In the genomic region with DNA sequence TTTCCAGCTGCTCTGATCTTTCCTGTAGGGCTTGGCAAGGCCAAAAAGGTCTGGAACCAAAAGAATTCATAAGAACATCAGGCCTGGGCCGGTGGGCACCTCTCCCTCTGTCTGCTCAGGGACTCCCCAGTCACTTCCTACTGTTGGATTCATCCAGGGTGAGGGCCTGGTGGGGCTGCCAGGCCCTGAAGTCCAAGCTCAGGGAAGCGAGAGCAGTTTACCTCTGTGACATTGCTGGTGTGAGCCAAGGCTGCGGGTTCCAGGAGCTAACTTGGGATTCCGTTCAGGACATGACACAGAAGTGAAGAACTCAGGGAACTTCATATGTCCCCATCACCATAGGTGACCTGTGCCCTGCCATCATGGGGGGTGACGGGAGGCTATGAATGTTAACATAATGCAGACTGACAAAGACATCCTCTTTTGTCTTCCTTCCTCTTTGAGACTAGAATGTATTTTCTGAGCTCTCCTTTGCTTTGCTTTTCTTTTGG, we compare ENCODE assay signal across 9 cellular contexts.
DNase-seq lines count a peak whose midpoint lies in the region; ATAC-seq and TF ChIP-seq lines count a peak whose summit lies in the region.
"Had no signal": no experiment of that assay in that cellular context is flagged by ENCODE, and none has a peak within 500 bp of the region (broad histone marks: within the 10 kb centered on the region; RNA-seq: fewer than 3 reads in every experiment).

No MANE protein-coding gene starts in this region.

- H3K36me3 Mint-ChIP-seq in nephron progenitor cell (ENCODE audit: low read depth) = no peaks in the 10 kb centered on the region

- intact Hi-C loops in dorsolateral prefrontal cortex (cut with DNase I) = no loop called here

- DNase-seq in AML-193 (lab: John Stamatoyannopoulos, UW) (peak; percentile 13 to 18), M059J (ENCODE audit: low read depth) (peak; percentile 44), dorsolateral prefrontal cortex (peak in 1 of 10 donors; percentile 33), nephron progenitor cell (no peak), putamen (ENCODE audit: low spot score) (no peak), G401 (ENCODE audit: low spot score) (no peak)
- no peak for DNase-seq in stimulated activated naive CD4-positive, alpha-beta T cell treated with Interleukin-2 at 50 U/mL for 16 hours (lab: John Stamatoyannopoulos, UW)
- DNase-seq: NCI-H1694 had no signal

- in situ Hi-C loops in G401 (cut with HindIII; ENCODE audit: low sequenced_read_pairs) = no loop called here

- peak overlapping the region in 25 of 59 donors; percentile 24 to 70 (median 61) for H3K4me3 ChIP-seq in dorsolateral prefrontal cortex

- H3K27ac Mint-ChIP-seq in nephron progenitor cell = no peak overlapping the region

- H3K9me3 Mint-ChIP-seq in nephron progenitor cell = no peaks in the 10 kb centered on the region

- H3K27ac ChIP-seq in dorsolateral prefrontal cortex = peak overlapping the region; percentile 28 to 93 (median 85)

- H3K4me1 Mint-ChIP-seq in nephron progenitor cell = peaks cover 44% of the 10 kb centered on the region

- H3K27me3 ChIP-seq in dorsolateral prefrontal cortex = no peaks in the 10 kb centered on the region

- H3K27me3 Mint-ChIP-seq in nephron progenitor cell (ENCODE audit: low read depth, poor library complexity) = no peaks in the 10 kb centered on the region

- ATAC-seq in HG03439 (IDR thresholded peaks at IDR 0.05; ENCODE audit: unreplicated experiment) = no peak

- TF ChIP-seq CTCF in dorsolateral prefrontal cortex (IDR thresholded peaks at IDR 0.05 in 54 of 56, conservative IDR thresholded peaks at IDR 0.05 in 2 of 56; ENCODE audit: low read depth in 1 of 56, partially characterized antibody in 56 of 56) = no peak
- no peak for TF ChIP-seq CTCF in nephron progenitor cell (IDR thresholded peaks at IDR 0.05)

- peak overlapping the region; percentile 64 for H3K4me3 Mint-ChIP-seq in nephron progenitor cell

Comparison
In these comparisons a context has a peak if more than half of its experiments do, and no peak if none do; other contexts are left out.
1. DNase-seq: peak in AML-193 (2 of 2) and M059J (single experiment); none in nephron progenitor cell (single experiment), putamen (single experiment), stimulated activated naive CD4-positive, alpha-beta T cell treated with Interleukin-2 at 50 U/mL for 16 hours (single experiment) and G401 (single experiment).